In the genomic region with DNA sequence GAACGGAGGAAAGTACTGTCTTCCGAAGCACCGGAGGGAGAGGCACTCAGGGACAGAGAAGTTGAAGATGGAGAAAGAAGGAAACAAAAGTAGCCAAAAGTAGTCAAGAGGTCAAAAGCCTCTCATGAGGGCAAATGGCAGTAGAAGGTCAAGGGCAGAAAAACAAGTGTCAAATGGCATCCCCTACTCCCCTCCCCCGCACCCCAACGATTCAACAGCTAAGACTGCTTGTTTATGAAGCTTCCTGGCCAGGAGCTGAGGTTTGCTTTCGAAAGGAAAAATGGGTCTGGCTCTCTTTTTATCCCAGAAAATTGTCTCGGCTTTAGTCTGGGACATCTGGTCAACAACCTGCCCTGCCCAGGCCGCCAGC, we compare ENCODE assay signal across 1 cellular context.
TF ChIP-seq lines count a peak whose summit lies in the region.

No MANE protein-coding gene starts in this region.

TF ChIP-seq in SK-N-SH treated with all-trans-retinoic acid at 6 μM for 48 hours, 23 proteins besides CTCF, POLR2A, EP300 and RAD21 (continued from another document):
- TF ChIP-seq, protein P1, sequence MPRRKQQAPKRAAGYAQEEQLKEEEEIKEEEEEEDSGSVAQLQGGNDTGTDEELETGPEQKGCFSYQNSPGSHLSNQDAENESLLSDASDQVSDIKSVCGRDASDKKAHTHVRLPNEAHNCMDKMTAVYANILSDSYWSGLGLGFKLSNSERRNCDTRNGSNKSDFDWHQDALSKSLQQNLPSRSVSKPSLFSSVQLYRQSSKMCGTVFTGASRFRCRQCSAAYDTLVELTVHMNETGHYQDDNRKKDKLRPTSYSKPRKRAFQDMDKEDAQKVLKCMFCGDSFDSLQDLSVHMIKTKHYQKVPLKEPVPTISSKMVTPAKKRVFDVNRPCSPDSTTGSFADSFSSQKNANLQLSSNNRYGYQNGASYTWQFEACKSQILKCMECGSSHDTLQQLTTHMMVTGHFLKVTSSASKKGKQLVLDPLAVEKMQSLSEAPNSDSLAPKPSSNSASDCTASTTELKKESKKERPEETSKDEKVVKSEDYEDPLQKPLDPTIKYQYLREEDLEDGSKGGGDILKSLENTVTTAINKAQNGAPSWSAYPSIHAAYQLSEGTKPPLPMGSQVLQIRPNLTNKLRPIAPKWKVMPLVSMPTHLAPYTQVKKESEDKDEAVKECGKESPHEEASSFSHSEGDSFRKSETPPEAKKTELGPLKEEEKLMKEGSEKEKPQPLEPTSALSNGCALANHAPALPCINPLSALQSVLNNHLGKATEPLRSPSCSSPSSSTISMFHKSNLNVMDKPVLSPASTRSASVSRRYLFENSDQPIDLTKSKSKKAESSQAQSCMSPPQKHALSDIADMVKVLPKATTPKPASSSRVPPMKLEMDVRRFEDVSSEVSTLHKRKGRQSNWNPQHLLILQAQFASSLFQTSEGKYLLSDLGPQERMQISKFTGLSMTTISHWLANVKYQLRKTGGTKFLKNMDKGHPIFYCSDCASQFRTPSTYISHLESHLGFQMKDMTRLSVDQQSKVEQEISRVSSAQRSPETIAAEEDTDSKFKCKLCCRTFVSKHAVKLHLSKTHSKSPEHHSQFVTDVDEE (CRISPR knock-in tag; IDR thresholded peaks at IDR 0.05) = no peak
- TF ChIP-seq GLIS3 (CRISPR knock-in tag; IDR thresholded peaks at IDR 0.05) (no peak), ZFP3 (CRISPR knock-in tag; IDR thresholded peaks at IDR 0.05) (no peak), ZNF70 (CRISPR knock-in tag; IDR thresholded peaks at IDR 0.05) (no peak), BACH2 (CRISPR knock-in tag; IDR thresholded peaks at IDR 0.05; ENCODE audit: borderline replicate concordance) (no peak), OSR1 (CRISPR knock-in tag; IDR thresholded peaks at IDR 0.05) (no peak), TOX (CRISPR knock-in tag; IDR thresholded peaks at IDR 0.05; ENCODE audit: borderline replicate concordance) (no peak), ARNTL (CRISPR knock-in tag; IDR thresholded peaks at IDR 0.05; ENCODE audit: borderline replicate concordance, low read depth) (no peak), ZFP30 (CRISPR knock-in tag; IDR thresholded peaks at IDR 0.05) (no peak), ISL1 (CRISPR knock-in tag; IDR thresholded peaks at IDR 0.05) (no peak), ZNF8 (CRISPR knock-in tag; IDR thresholded peaks at IDR 0.05) (no peak), ZC3H10 (CRISPR knock-in tag; IDR thresholded peaks at IDR 0.05) (no peak), CSDC2 (CRISPR knock-in tag; IDR thresholded peaks at IDR 0.05) (no peak), TCF4 (CRISPR knock-in tag; IDR thresholded peaks at IDR 0.05; ENCODE audit: borderline replicate concordance) (no peak), PPARA (CRISPR knock-in tag; IDR thresholded peaks at IDR 0.05; ENCODE audit: borderline replicate concordance) (no peak)
- TF ChIP-seq, protein P2, sequence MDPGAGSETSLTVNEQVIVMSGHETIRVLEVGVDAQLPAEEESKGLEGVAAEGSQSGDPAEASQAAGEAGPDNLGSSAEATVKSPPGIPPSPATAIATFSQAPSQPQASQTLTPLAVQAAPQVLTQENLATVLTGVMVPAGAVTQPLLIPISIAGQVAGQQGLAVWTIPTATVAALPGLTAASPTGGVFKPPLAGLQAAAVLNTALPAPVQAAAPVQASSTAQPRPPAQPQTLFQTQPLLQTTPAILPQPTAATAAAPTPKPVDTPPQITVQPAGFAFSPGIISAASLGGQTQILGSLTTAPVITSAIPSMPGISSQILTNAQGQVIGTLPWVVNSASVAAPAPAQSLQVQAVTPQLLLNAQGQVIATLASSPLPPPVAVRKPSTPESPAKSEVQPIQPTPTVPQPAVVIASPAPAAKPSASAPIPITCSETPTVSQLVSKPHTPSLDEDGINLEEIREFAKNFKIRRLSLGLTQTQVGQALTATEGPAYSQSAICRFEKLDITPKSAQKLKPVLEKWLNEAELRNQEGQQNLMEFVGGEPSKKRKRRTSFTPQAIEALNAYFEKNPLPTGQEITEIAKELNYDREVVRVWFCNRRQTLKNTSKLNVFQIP (CRISPR knock-in tag; IDR thresholded peaks at IDR 0.05; ENCODE audit: borderline replicate concordance, low read depth) = no peak
- TF ChIP-seq, protein P3, sequence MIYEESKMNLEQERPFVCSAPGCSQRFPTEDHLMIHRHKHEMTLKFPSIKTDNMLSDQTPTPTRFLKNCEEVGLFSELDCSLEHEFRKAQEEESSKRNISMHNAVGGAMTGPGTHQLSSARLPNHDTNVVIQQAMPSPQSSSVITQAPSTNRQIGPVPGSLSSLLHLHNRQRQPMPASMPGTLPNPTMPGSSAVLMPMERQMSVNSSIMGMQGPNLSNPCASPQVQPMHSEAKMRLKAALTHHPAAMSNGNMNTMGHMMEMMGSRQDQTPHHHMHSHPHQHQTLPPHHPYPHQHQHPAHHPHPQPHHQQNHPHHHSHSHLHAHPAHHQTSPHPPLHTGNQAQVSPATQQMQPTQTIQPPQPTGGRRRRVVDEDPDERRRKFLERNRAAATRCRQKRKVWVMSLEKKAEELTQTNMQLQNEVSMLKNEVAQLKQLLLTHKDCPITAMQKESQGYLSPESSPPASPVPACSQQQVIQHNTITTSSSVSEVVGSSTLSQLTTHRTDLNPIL (CRISPR knock-in tag; IDR thresholded peaks at IDR 0.05; ENCODE audit: low read depth) = no peak
